Comparison of ENCODE assay signal across 8 cellular contexts in genomic region chr20:3209946-3210317, GRCh38. TPM values are rescaled to one million over a fixed set of nuclear protein-coding genes. Genes with fewer than 3 reads are reported as not detected.
DNase-seq lines count a peak whose midpoint lies in the region; ATAC-seq, FAIRE-seq and TF ChIP-seq lines count a peak whose summit lies in the region.

No MANE protein-coding gene starts in this region.

- H3K27me3 ChIP-seq in Loucy (ENCODE audit: insufficient read depth, low read length, poor library complexity, severe bottlenecking) (no peaks in the 10 kb centered on the region), bronchial epithelial cell (ENCODE audit: control insufficient read depth, insufficient read depth, low read length) (no peaks in the 10 kb centered on the region), tibial artery (no peaks in the 10 kb centered on the region)

- DNase-seq in EH (ENCODE audit: low read depth) (peak; percentile 27), bronchial epithelial cell (ENCODE audit: low read depth) (peak; percentile 5), lower leg skin (ENCODE audit: low spot score in 2 of 2) (no peak), tibial artery (no peak), NCI-H345 (lab: John Stamatoyannopoulos, UW) (no peak)

- no peaks in the 10 kb centered on the region for H4K20me1 ChIP-seq in Loucy (ENCODE audit: insufficient read depth, low read length, poor library complexity, severe bottlenecking)

- intact Hi-C loops in lower leg skin (cut with DNase I; ENCODE audit: low total_unique reads) (no loop called here), tibial artery (cut with DNase I; ENCODE audit: low total_unique reads) (loop anchor here (5.0 kb wide), 1 partner anchor 53 kb away; the partner anchor contains the start of genes FASTKD5 and UBOX5)

- no peak for TF ChIP-seq CTCF in Loucy (conservative IDR thresholded peaks at IDR 0.05; ENCODE audit: low read length)
- no peak for TF ChIP-seq CTCF in bronchial epithelial cell (IDR thresholded peaks at IDR 0.05; ENCODE audit: insufficient read depth, low read length, severe bottlenecking)
- no peak for TF ChIP-seq CTCF in lower leg skin (IDR thresholded peaks at IDR 0.05)
- no peak for TF ChIP-seq CTCF in tibial artery (IDR thresholded peaks at IDR 0.05)

- ATAC-seq in GM18517 (IDR thresholded peaks at IDR 0.05; ENCODE audit: unreplicated experiment) = no peak
- ATAC-seq in HG03457 (IDR thresholded peaks at IDR 0.05; ENCODE audit: unreplicated experiment) = no peak

- peak overlapping the region; percentile 81 to 90 for H3K27ac ChIP-seq in tibial artery

- H3K9me2 ChIP-seq in Loucy (replicated peaks; ENCODE audit: low read depth, low read length) = no peaks in the 10 kb centered on the region

- TF ChIP-seq POLR2A in lower leg skin (IDR thresholded peaks at IDR 0.05) = no peak

- peak overlapping the region; percentile 100 for H3K4me2 ChIP-seq in Loucy (ENCODE audit: low read depth, low read length, poor library complexity, severe bottlenecking)

- H3K4me1 ChIP-seq in Loucy (ENCODE audit: insufficient read depth, low read length, poor library complexity, severe bottlenecking) = peaks cover 18% of the 10 kb centered on the region
- H3K4me1 ChIP-seq in tibial artery = peaks cover 0 to 17% (median 6%) of the 10 kb centered on the region in 4 donors

- no peaks in the 10 kb centered on the region for H3F3A ChIP-seq in Loucy (ENCODE audit: low read depth)

- H3K36me3 ChIP-seq in Loucy (ENCODE audit: insufficient read depth, low read length) = no peaks in the 10 kb centered on the region
- peaks cover 11% of the 10 kb centered on the region for H3K36me3 ChIP-seq in bronchial epithelial cell (ENCODE audit: control insufficient read depth, insufficient read depth, low read length)
- H3K36me3 ChIP-seq in tibial artery = peaks cover 0 to 20% (median 13%) of the 10 kb centered on the region in 3 donors

- no peak for FAIRE-seq in bronchial epithelial cell (lab: Jason Lieb, UNC)

- 0 to 1% methylated on average over 10 of the region's 10 CpGs for WGBS in lower leg skin, 2 donors

- H3K79me2 ChIP-seq in Loucy (ENCODE audit: insufficient read depth, low read length) = peaks cover 33% of the 10 kb centered on the region

- H3K9me3 ChIP-seq in Loucy (ENCODE audit: insufficient read depth, low read depth, low read length) (no peaks in the 10 kb centered on the region), tibial artery (no peaks in the 10 kb centered on the region)

- peak overlapping the region; percentile 88 for H3K9ac ChIP-seq in Loucy (ENCODE audit: low read depth, low read length, poor library complexity, severe bottlenecking)

- H2AFZ ChIP-seq in Loucy (ENCODE audit: low read length) = peak overlapping the region; percentile 97

- H3K4me3 ChIP-seq in Loucy (ENCODE audit: low read length, poor library complexity, severe bottlenecking) = peak overlapping the region; percentile 90
- peak overlapping the region; percentile 83 for H3K4me3 ChIP-seq in bronchial epithelial cell (ENCODE audit: low read depth, low read length)
- H3K4me3 ChIP-seq in lower leg skin (ENCODE audit: low read depth, poor library complexity, severe bottlenecking) = peak overlapping the region; percentile 68
- peak overlapping the region; percentile 92 to 96 for H3K4me3 ChIP-seq in tibial artery

RNA-seq across cellular contexts. Expression of gene ITPA, which starts 0.6 kb away (rescaled TPM):
- total RNA-seq in bronchial epithelial cell (36.9 and 45.5 TPM in 2 replicates), lower leg skin (10 to 100 TPM; 39.3 to 55.8 (median 46.8) TPM)

RNA-seq across cellular contexts. Expression of gene DDRGK1, which starts 5.5 kb away (rescaled TPM):
- total RNA-seq in bronchial epithelial cell (57.6 and 72.7 TPM in 2 replicates), lower leg skin (100 to 1,000 TPM in 1 of 4 donors, 10 to 100 TPM in 3; 53.6 to 109 (median 89.0) TPM)

RNA-seq across cellular contexts. Expression of gene SLC4A11, which starts 29.1 kb away (rescaled TPM):
- total RNA-seq in bronchial epithelial cell (3.2 and 5.1 TPM in 2 replicates), lower leg skin (10 to 100 TPM in 3 of 4 donors, 1 to 10 TPM in 1; 4.5 to 26.0 (median 14.0) TPM)

RNA-seq across cellular contexts. Expression of gene LZTS3, which starts 36.6 kb away (rescaled TPM):
- total RNA-seq in bronchial epithelial cell (11.3 and 20.0 TPM in 2 replicates), lower leg skin (1 to 10 TPM; 4.4 to 9.7 (median 7.7) TPM)

RNA-seq across cellular contexts. Expression of gene FASTKD5, which starts 50.3 kb away (rescaled TPM):
- total RNA-seq in bronchial epithelial cell = 11.3 and 17.9 TPM in 2 replicates
- 10 to 100 TPM; 14.3 to 18.1 (median 15.9) TPM for total RNA-seq in lower leg skin

Comparison
In these comparisons a context has a peak if more than half of its experiments do, and no peak if none do; other contexts are left out.
1. DNase-seq: peak in EH (single experiment) and bronchial epithelial cell (single experiment); none in lower leg skin (0 of 2), tibial artery (0 of 2) and NCI-H345 (single experiment).
2. Peak in every context shown above with its lines, with median percentiles within 50 percentile points of each other: H3K4me3 ChIP-seq.